ENCODE assay signal across 1 cellular context in genomic region chr4:138086471-138086870, GRCh38.
TF ChIP-seq lines count a peak whose summit lies in the region.

No MANE protein-coding gene starts in this region.

TF ChIP-seq in IMR-90, 13 proteins besides CTCF, POLR2A, EP300 and RAD21 (continued from another document):
- no peak for TF ChIP-seq NFE2L2 (IDR thresholded peaks at IDR 0.05; ENCODE audit: low read depth, low read length)
- no peak for TF ChIP-seq FOS (IDR thresholded peaks at IDR 0.05; ENCODE audit: low read depth, low read length)
